ENCODE assay signal across 1 cellular context in the genomic region with DNA sequence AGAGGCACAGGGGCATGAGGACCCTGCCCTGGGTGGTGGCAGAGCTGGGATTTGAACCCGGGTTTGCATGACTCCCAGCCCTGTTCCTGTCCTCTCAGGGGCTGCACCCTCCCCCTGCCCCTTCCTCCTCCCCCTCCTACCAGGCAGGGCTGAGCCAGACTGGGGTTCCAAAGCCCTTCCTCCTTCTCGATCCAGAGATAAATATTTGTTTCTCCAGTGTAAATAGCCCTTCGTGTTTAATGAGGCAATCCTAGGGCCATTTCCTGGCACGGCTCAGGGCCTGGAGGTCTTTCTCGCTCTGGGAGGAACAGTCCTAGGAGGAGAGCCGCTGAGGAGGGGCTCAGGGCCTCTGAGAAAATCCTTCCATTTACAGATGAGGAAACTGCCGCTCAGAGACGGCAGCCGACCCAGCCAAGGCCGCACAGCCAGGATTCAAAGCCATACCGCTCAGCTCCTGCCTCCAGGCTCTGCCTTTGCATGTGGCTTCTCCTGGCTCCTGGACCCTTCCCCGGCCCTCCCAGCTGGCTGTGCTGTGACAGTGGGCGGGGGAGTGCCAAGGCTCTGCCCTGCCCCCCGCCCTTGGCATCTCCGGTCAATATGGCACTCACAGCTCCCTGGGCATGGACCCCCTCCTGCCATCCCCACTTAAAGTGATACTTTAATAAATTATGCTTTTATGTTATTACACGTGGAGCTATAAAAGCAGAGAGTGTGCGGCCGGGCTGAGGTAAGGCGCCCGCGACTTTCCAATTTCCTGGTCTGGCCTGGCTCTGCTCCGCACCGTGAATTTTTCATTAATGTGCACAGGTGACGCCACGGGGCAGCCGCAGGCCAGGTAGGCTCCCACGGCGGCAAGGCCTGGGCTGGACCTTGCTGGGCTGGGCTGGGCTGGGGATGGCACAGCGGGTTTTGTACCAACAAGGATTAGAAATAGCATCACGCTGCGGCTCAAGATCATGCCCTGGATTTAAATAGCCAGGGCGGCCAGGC.
TF ChIP-seq lines count a peak whose summit lies in the region.

No MANE protein-coding gene starts in this region.

TF ChIP-seq in A549, 52 proteins besides CTCF, POLR2A, EP300 and RAD21 (continued from another document):
- TF ChIP-seq, protein P1, sequence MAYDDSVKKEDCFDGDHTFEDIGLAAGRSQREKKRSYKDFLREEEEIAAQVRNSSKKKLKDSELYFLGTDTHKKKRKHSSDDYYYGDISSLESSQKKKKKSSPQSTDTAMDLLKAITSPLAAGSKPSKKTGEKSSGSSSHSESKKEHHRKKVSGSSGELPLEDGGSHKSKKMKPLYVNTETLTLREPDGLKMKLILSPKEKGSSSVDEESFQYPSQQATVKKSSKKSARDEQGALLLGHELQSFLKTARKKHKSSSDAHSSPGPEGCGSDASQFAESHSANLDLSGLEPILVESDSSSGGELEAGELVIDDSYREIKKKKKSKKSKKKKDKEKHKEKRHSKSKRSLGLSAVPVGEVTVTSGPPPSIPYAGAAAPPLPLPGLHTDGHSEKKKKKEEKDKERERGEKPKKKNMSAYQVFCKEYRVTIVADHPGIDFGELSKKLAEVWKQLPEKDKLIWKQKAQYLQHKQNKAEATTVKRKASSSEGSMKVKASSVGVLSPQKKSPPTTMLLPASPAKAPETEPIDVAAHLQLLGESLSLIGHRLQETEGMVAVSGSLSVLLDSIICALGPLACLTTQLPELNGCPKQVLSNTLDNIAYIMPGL (CRISPR knock-in tag; IDR thresholded peaks at IDR 0.05; ENCODE audit: borderline replicate concordance), result no peak
- TF ChIP-seq RNF2 (IDR thresholded peaks at IDR 0.05; ENCODE audit: borderline replicate concordance, low read depth) (no peak), ZC3H11A (IDR thresholded peaks at IDR 0.05) (no peak), EHF (CRISPR knock-in tag; IDR thresholded peaks at IDR 0.05) (no peak), GATA3 (IDR thresholded peaks at IDR 0.05; ENCODE audit: borderline replicate concordance) (peak; percentile 79), HOXA7 (CRISPR knock-in tag; IDR thresholded peaks at IDR 0.05) (no peak), CEBPB (IDR thresholded peaks at IDR 0.05) (peak in 1 of 2 experiments; percentile 54; a peak in 2 of 4 replicates)
